In the genomic region with DNA sequence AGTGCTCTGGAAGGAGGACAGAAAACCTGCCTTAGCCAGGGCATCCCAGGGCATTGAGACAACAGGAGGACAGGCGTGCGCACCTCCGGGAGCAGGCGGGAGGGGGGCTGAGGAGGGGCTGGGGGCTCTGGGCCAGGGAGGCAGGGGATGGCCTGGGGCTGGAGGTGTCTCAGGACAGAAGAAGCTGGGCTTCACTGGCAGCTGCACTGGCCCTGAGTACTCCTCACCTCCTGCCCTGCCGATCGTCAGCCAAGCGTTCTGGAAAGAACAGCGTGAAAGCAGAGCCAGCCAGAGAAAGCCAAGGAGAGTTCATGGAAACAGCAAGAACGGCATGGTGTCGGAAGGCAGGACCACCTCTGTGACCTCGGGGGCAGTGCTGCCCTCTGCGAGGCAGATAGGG, we compare ENCODE assay signal across 22 cellular contexts. TPM values are rescaled to one million over a fixed set of nuclear protein-coding genes. Genes with fewer than 3 reads are reported as not detected.
DNase-seq lines count a peak whose midpoint lies in the region; ATAC-seq and TF ChIP-seq lines count a peak whose summit lies in the region.
"Had no signal": no experiment of that assay in that cellular context is flagged by ENCODE, and none has a peak within 500 bp of the region (broad histone marks: within the 10 kb centered on the region; RNA-seq: fewer than 3 reads in every experiment).

No MANE protein-coding gene starts in this region.

- no peaks in the 10 kb centered on the region for H4K20me1 ChIP-seq in hepatocyte (ENCODE audit: insufficient read depth, poor library complexity, severe bottlenecking)
- H4K20me1 ChIP-seq: BLaER1 treated with 17β-estradiol and CSF1 and Interleukin-3, amounts not matched to agents 10 nM and 100 nM had no signal

- no peak overlapping the region for H3K27ac Mint-ChIP-seq in T-helper 2 cell treated with Interferon-gamma antibody and Interleukin-4, amounts not matched to agents 5 μg/mL and 100 μg/mL, for 36 hours
- H3K27ac Mint-ChIP-seq: CD8-positive, alpha-beta T cell had no signal

- H3K9me3 ChIP-seq in colonic mucosa (no peaks in the 10 kb centered on the region), hepatocyte (ENCODE audit: low read depth) (no peaks in the 10 kb centered on the region), mucosa of rectum (ENCODE audit: control insufficient read depth in 2 of 2, low read length in 2 of 2) (no peaks in the 10 kb centered on the region), upper lobe of right lung (no peaks in the 10 kb centered on the region), right atrium auricular region (no peaks in the 10 kb centered on the region)
- H3K9me3 ChIP-seq: BLaER1 treated with 17β-estradiol and CSF1 and Interleukin-3, amounts not matched to agents 10 nM and 100 nM had no signal

- DNase-seq in colonic mucosa: peak; percentile 31
- DNase-seq in hepatocyte (ENCODE audit: low spot score): no peak
- no peak for DNase-seq in upper lobe of right lung
- no peak for DNase-seq in T-helper 2 cell treated with Interferon-gamma antibody and Interleukin-4, amounts not matched to agents 5 μg/mL and 100 μg/mL, for 36 hours (ENCODE audit: low spot score)
- DNase-seq in HEK293T (ENCODE audit: extremely low spot score): no peak
- no peak for DNase-seq in right atrium auricular region (ENCODE audit: low spot score)
- DNase-seq: CD8-positive, alpha-beta T cell; DMS53; GOT3; KBM-7; NCI-H1105; NCI-H1694 treated with DMSO at 0.1 percent for 48 hours; NCI-H2107; NCI-H510A treated with DMSO at 0.1 percent for 48 hours; NCI-H774; OCI-M1; RPMI8226; SHP77 treated with DMSO at 0.1 percent for 48 hours had no signal

- peak overlapping the region; percentile 52 to 70 for H3K9ac ChIP-seq in colonic mucosa (ENCODE audit: low read depth in 2 of 2, low read length in 2 of 2)
- H3K9ac ChIP-seq in mucosa of rectum (ENCODE audit: low read depth in 1 of 2, low read length in 2 of 2): peak overlapping the region; percentile 58 to 68
- H3K9ac ChIP-seq: BLaER1 treated with 17β-estradiol and CSF1 and Interleukin-3, amounts not matched to agents 10 nM and 100 nM had no signal

- no peaks in the 10 kb centered on the region for H3K79me2 ChIP-seq in hepatocyte

- CTCF ChIA-PET in HEK293T (lab: Yijun Ruan, JAX): no interaction called here

- peaks cover 7% of the 10 kb centered on the region for H3K27me3 Mint-ChIP-seq in T-helper 2 cell treated with Interferon-gamma antibody and Interleukin-4, amounts not matched to agents 5 μg/mL and 100 μg/mL, for 36 hours (ENCODE audit: low read depth)

- no peak overlapping the region for H2AFZ ChIP-seq in hepatocyte

- no peaks in the 10 kb centered on the region for H3K36me3 ChIP-seq in colonic mucosa
- no peaks in the 10 kb centered on the region for H3K36me3 ChIP-seq in hepatocyte (replicated peaks; ENCODE audit: insufficient read depth, low read depth)
- no peaks in the 10 kb centered on the region for H3K36me3 ChIP-seq in mucosa of rectum (ENCODE audit: control insufficient read depth in 2 of 2, insufficient read depth in 2 of 2, low read length in 2 of 2)
- no peaks in the 10 kb centered on the region for H3K36me3 ChIP-seq in upper lobe of right lung
- H3K36me3 ChIP-seq in right atrium auricular region: no peaks in the 10 kb centered on the region
- H3K36me3 ChIP-seq: BLaER1 treated with 17β-estradiol and CSF1 and Interleukin-3, amounts not matched to agents 10 nM and 100 nM had no signal

- no peaks in the 10 kb centered on the region for H3K36me3 Mint-ChIP-seq in T-helper 2 cell treated with Interferon-gamma antibody and Interleukin-4, amounts not matched to agents 5 μg/mL and 100 μg/mL, for 36 hours (ENCODE audit: low read depth)
- H3K36me3 Mint-ChIP-seq: CD8-positive, alpha-beta T cell had no signal

- peak overlapping the region; percentile 57 for H3K4me2 ChIP-seq in hepatocyte
- H3K4me2 ChIP-seq: BLaER1 treated with 17β-estradiol and CSF1 and Interleukin-3, amounts not matched to agents 10 nM and 100 nM had no signal

- POLR2A ChIA-PET in HEK293T (lab: Yijun Ruan, JAX): no interaction called here

- intact Hi-C loops in colonic mucosa (cut with DNase I): no loop called here
- intact Hi-C loops in upper lobe of right lung (cut with DNase I): no loop called here

- H3K4me3 ChIP-seq in colonic mucosa: no peak overlapping the region
- no peak overlapping the region for H3K4me3 ChIP-seq in hepatocyte
- H3K4me3 ChIP-seq in mucosa of rectum (ENCODE audit: low read length in 2 of 2): peak overlapping the region; percentile 49 to 59
- H3K4me3 ChIP-seq in upper lobe of right lung: no peak overlapping the region
- H3K4me3 ChIP-seq in right atrium auricular region: no peak overlapping the region
- H3K4me3 ChIP-seq: BLaER1 treated with 17β-estradiol and CSF1 and Interleukin-3, amounts not matched to agents 10 nM and 100 nM had no signal

- H3K27me3 ChIP-seq in colonic mucosa: no peaks in the 10 kb centered on the region
- H3K27me3 ChIP-seq in hepatocyte: no peaks in the 10 kb centered on the region
- no peaks in the 10 kb centered on the region for H3K27me3 ChIP-seq in mucosa of rectum (ENCODE audit: control insufficient read depth in 2 of 2, insufficient read depth in 2 of 2, low read length in 2 of 2)
- H3K27me3 ChIP-seq in upper lobe of right lung: no peaks in the 10 kb centered on the region
- H3K27me3 ChIP-seq in right atrium auricular region: no peaks in the 10 kb centered on the region
- H3K27me3 ChIP-seq: BLaER1 treated with 17β-estradiol and CSF1 and Interleukin-3, amounts not matched to agents 10 nM and 100 nM had no signal

- H3K4me1 ChIP-seq in colonic mucosa (no peaks in the 10 kb centered on the region), hepatocyte (ENCODE audit: insufficient read depth) (peaks cover 9% of the 10 kb centered on the region), mucosa of rectum (ENCODE audit: control insufficient read depth in 2 of 2, insufficient read depth in 2 of 2, low read length in 2 of 2) (peaks cover 19 to 22% of the 10 kb centered on the region in 2 donors), upper lobe of right lung (no peaks in the 10 kb centered on the region), right atrium auricular region (no peaks in the 10 kb centered on the region)

- no peak for TF ChIP-seq CTCF in colonic mucosa (IDR thresholded peaks at IDR 0.05)
- TF ChIP-seq CTCF in hepatocyte (IDR thresholded peaks at IDR 0.05; ENCODE audit: poor library complexity): no peak
- no peak for TF ChIP-seq CTCF in upper lobe of right lung (IDR thresholded peaks at IDR 0.05)
- no peak for TF ChIP-seq CTCF in right atrium auricular region (IDR thresholded peaks at IDR 0.05)

- peak; percentile 10 for ATAC-seq in upper lobe of right lung
- ATAC-seq: CD8-positive, alpha-beta T cell had no signal

- H3K9me3 Mint-ChIP-seq in T-helper 2 cell treated with Interferon-gamma antibody and Interleukin-4, amounts not matched to agents 5 μg/mL and 100 μg/mL, for 36 hours: no peaks in the 10 kb centered on the region
- H3K9me3 Mint-ChIP-seq: CD8-positive, alpha-beta T cell had no signal

- H3K27ac ChIP-seq in colonic mucosa (no peak overlapping the region), hepatocyte (peak overlapping the region; percentile 55), mucosa of rectum (ENCODE audit: low read depth in 2 of 2, low read length in 2 of 2) (no peak overlapping the region), upper lobe of right lung (no peak overlapping the region), right atrium auricular region (no peak overlapping the region)
- H3K27ac ChIP-seq: BLaER1 treated with 17β-estradiol and CSF1 and Interleukin-3, amounts not matched to agents 10 nM and 100 nM had no signal

- no peaks in the 10 kb centered on the region for H3K9me2 ChIP-seq in hepatocyte (replicated peaks; ENCODE audit: insufficient read depth)

- 88% methylated on average over 12 of the region's 12 CpGs for WGBS in hepatocyte (ENCODE audit: low lambda C conversion rate, missing lambda C conversion rate)

- no peak overlapping the region for H3K4me3 Mint-ChIP-seq in T-helper 2 cell treated with Interferon-gamma antibody and Interleukin-4, amounts not matched to agents 5 μg/mL and 100 μg/mL, for 36 hours
- H3K4me3 Mint-ChIP-seq: CD8-positive, alpha-beta T cell had no signal

- H3K4me1 Mint-ChIP-seq in T-helper 2 cell treated with Interferon-gamma antibody and Interleukin-4, amounts not matched to agents 5 μg/mL and 100 μg/mL, for 36 hours (ENCODE audit: low read depth): peaks cover 18% of the 10 kb centered on the region

TF ChIP-seq in HEK293T, 16 proteins besides CTCF, POLR2A, EP300 and RAD21:
- TF ChIP-seq ZNF384 (IDR thresholded peaks at IDR 0.05) (no peak), HDGF (IDR thresholded peaks at IDR 0.05; ENCODE audit: borderline replicate concordance) (no peak), L3MBTL2 (conservative IDR thresholded peaks at IDR 0.05) (no peak), BHLHE40 (IDR thresholded peaks at IDR 0.05; ENCODE audit: borderline replicate concordance) (no peak), CTBP1 (IDR thresholded peaks at IDR 0.05; ENCODE audit: borderline replicate concordance) (no peak), FOXA1 (IDR thresholded peaks at IDR 0.05) (no peak), SUZ12 (IDR thresholded peaks at IDR 0.05) (no peak), ARNT (IDR thresholded peaks at IDR 0.05) (no peak), LEF1 (IDR thresholded peaks at IDR 0.05; ENCODE audit: borderline replicate concordance) (no peak), FOXK2 (IDR thresholded peaks at IDR 0.05) (no peak), NFRKB (IDR thresholded peaks at IDR 0.05) (no peak)
- TF ChIP-seq, protein P1, sequence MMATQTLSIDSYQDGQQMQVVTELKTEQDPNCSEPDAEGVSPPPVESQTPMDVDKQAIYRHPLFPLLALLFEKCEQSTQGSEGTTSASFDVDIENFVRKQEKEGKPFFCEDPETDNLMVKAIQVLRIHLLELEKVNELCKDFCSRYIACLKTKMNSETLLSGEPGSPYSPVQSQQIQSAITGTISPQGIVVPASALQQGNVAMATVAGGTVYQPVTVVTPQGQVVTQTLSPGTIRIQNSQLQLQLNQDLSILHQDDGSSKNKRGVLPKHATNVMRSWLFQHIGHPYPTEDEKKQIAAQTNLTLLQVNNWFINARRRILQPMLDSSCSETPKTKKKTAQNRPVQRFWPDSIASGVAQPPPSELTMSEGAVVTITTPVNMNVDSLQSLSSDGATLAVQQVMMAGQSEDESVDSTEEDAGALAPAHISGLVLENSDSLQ (IDR thresholded peaks at IDR 0.05): no peak
TF ChIP-seq in HEK293T: peak in this region for 0.

RNA-seq across cellular contexts. Expression of gene RASGEF1A, which starts 48.2 kb away (rescaled TPM):
- total RNA-seq in colonic mucosa: 1 to 10 TPM; 1.0 to 1.9 TPM
- total RNA-seq in hepatocyte: 2.2 and 2.7 TPM in 2 replicates
- 1.4 and 1.5 TPM in 2 replicates for polyA plus RNA-seq in hepatocyte
- total RNA-seq in upper lobe of right lung: 2.6 TPM
- 1 to 10 TPM; 2.9 to 3.0 TPM for total RNA-seq in right atrium auricular region
- total RNA-seq: A673 had no signal

RNA-seq across cellular contexts. Expression of gene FXYD4, which starts 56.3 kb away (rescaled TPM):
- under 1 TPM in 1 of 2 donors, not detected in 1; 0.98 TPM for total RNA-seq in colonic mucosa
- total RNA-seq in hepatocyte: 0.80 TPM in 1 of 2 replicates, not detected in the other
- 0.19 and 4.8 TPM in 2 replicates for polyA plus RNA-seq in hepatocyte
- 1.1 TPM for total RNA-seq in upper lobe of right lung
- total RNA-seq in right atrium auricular region: not detected
- total RNA-seq: A673; CD8-positive, alpha-beta T cell; HepG2 had no signal
- polyA plus RNA-seq: HepG2 had no signal

Comparison
In these comparisons a context has a peak if more than half of its experiments do, and no peak if none do; other contexts are left out.
1. H3K4me3 ChIP-seq: peak in mucosa of rectum (2 of 2); none in colonic mucosa (single experiment), hepatocyte (single experiment), upper lobe of right lung (single experiment) and right atrium auricular region (0 of 2).